2 cellular contexts compared by ENCODE assay signal in the genomic region with DNA sequence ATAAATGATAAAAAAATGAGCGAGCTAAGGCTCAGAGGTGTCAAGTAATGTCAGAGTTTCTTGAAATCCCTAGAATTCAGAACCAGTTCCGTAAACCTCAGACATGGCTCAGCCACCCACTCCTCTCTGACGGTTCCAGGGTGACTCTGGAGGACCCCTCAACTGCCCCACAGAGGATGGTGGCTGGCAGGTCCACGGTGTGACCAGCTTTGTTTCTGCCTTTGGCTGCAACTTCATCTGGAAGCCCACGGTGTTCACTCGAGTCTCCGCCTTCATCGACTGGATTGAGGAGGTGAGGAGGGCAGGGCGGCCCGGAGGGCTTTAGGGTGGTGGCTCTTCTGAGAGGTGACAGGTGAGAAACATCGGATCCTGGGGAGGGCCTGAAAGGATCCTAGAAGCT. TPM values are rescaled to one million over a fixed set of nuclear protein-coding genes. Genes with fewer than 3 reads are reported as not detected.
"Had no signal": no experiment of that assay in that cellular context is flagged by ENCODE, and none has a peak within 500 bp of the region (broad histone marks: within the 10 kb centered on the region; RNA-seq: fewer than 3 reads in every experiment).

No MANE protein-coding gene starts in this region.

RNA-seq across cellular contexts. Expression of gene CELA3A, which starts 8.1 kb away (rescaled TPM):
- total RNA-seq: G401 had no signal
- polyA plus RNA-seq: GM12878 had no signal

RNA-seq across cellular contexts. Expression of gene CELA3B, which starts 32.7 kb away (rescaled TPM):
- total RNA-seq: G401 had no signal
- polyA plus RNA-seq: GM12878 had no signal
